In the genomic region with DNA sequence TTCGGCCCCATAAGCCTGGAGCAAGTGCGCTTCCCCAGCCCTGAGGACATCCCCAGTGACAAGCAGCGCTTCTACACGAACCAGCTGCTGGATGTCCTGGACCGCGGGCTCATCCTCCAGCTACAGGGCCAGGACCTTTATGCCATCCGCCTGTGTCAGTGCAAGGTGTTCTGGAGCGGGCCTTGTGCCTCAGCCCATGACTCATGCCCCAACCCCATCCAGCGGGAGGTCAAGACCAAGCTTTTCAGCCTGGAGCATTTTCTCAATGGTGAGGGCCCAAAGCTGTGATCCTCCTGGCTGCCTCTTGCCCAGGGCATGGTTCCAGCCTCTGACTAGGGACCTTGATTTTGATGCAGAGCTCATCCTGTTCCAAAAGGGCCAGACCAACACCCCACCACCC, we compare ENCODE assay signal across 1 cellular context.
A peak's percentile ranks its signal among the peaks of the same experiment; 100 is the strongest.
TF ChIP-seq lines count a peak whose summit lies in the region.

No MANE protein-coding gene starts in this region.

TF ChIP-seq in K562, 482 proteins besides CTCF, POLR2A, EP300 and RAD21:
- TF ChIP-seq CREBBP (IDR thresholded peaks at IDR 0.05; ENCODE audit: low read depth, low read length) (no peak), JUN (IDR thresholded peaks at IDR 0.05; ENCODE audit: borderline replicate concordance, low read depth, low read length) (no peak), JUN (CRISPR knock-in tag; IDR thresholded peaks at IDR 0.05; ENCODE audit: borderline replicate concordance) (no peak), NFE2L1 (tag; IDR thresholded peaks at IDR 0.05; ENCODE audit: borderline replicate concordance, low read depth) (no peak), RBM22 (IDR thresholded peaks at IDR 0.05; ENCODE audit: low read depth, low read length, poor library complexity, severe bottlenecking) (peak; percentile 57), NEUROD1 (IDR thresholded peaks at IDR 0.05; ENCODE audit: borderline replicate concordance, low read depth, low read length, partially characterized antibody) (no peak), MYNN (IDR thresholded peaks at IDR 0.05) (0 out of 2 replicates have a peak, but pooled peaks have one; percentile 31), MYNN (CRISPR knock-in tag; IDR thresholded peaks at IDR 0.05) (no peak), FIP1L1 (IDR thresholded peaks at IDR 0.05; ENCODE audit: low read depth, low read length, poor library complexity, severe bottlenecking) (peak; percentile 5), NCOA4 (IDR thresholded peaks at IDR 0.05; ENCODE audit: partially characterized antibody) (no peak), POLR2G (IDR thresholded peaks at IDR 0.05; ENCODE audit: low read depth, low read length) (peak; percentile 37)
- TF ChIP-seq, protein P1, sequence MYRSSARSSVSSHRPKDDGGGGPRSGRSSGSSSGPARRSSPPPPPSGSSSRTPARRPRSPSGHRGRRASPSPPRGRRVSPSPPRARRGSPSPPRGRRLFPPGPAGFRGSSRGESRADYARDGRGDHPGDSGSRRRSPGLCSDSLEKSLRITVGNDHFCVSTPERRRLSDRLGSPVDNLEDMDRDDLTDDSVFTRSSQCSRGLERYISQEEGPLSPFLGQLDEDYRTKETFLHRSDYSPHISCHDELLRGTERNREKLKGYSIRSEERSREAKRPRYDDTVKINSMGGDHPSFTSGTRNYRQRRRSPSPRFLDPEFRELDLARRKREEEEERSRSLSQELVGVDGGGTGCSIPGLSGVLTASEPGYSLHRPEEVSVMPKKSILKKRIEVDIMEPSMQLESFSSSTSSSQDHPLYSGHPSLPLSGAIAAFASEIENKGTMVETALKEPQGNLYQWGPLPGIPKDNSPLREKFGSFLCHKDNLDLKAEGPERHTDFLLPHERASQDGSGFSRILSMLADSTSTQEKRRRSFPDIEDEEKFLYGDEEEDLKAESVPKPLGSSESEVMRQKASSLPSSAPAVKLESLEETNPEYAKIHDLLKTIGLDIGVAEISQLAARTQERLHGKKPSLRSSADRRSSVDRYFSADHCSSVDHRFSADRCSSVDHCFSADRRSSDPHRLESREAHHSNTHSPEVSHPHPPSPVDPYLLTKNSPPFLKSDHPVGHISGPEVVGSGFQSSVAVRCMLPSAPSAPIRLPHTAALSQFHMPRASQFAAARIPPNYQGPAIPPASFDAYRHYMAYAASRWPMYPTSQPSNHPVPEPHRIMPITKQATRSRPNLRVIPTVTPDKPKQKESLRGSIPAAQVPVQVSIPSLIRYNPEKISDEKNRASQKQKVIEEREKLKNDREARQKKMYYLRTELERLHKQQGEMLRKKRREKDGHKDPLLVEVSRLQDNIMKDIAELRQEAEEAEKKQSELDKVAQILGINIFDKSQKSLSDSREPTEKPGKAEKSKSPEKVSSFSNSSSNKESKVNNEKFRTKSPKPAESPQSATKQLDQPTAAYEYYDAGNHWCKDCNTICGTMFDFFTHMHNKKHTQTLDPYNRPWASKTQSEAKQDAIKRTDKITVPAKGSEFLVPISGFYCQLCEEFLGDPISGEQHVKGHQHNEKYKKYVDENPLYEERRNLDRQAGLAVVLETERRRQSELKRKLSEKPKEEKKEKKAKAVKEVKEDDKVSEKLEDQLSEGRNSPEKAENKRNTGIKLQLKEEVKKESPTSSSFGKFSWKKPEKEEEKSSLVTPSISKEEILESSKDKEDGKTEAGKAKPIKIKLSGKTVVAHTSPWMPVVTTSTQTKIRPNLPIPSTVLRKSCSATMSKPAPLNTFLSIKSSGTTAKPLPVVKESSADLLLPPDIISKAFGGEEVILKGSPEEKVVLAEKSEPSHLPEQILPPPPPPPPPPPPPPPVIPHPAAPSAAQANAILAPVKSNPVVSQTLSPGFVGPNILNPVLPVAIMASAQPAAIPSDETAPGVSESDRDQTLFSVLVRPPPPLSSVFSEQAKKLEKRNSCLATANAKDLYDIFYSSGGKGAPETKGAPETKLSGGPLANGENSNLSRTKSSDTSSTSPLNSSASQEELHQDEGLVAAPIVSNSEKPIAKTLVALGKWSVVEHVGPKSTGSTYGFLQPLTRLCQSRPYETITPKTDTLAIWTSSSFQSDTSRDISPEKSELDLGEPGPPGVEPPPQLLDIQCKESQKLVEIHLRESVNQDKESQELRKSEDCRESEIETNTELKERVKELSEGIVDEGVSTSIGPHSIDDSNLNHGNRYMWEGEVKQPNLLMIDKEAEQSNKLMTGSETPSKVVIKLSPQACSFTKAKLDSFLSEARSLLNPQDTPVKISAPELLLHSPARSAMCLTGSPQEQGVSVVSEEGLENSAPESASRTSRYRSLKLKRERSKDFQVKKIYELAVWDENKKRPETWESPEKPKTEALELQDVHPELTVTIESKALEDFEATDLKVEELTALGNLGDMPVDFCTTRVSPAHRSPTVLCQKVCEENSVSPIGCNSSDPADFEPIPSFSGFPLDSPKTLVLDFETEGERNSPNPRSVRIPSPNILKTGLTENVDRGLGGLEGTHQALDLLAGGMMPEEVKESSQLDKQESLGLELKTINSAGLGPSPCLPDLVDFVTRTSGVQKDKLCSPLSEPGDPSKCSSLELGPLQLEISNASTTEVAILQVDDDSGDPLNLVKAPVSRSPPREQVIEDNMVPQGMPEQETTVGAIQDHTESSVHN (IDR thresholded peaks at IDR 0.05; ENCODE audit: borderline replicate concordance in 1 of 2, low read depth in 1 of 2), result no peak
- TF ChIP-seq, protein P2, sequence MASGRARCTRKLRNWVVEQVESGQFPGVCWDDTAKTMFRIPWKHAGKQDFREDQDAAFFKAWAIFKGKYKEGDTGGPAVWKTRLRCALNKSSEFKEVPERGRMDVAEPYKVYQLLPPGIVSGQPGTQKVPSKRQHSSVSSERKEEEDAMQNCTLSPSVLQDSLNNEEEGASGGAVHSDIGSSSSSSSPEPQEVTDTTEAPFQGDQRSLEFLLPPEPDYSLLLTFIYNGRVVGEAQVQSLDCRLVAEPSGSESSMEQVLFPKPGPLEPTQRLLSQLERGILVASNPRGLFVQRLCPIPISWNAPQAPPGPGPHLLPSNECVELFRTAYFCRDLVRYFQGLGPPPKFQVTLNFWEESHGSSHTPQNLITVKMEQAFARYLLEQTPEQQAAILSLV (tag; IDR thresholded peaks at IDR 0.05), result no peak
- TF ChIP-seq, protein P3, sequence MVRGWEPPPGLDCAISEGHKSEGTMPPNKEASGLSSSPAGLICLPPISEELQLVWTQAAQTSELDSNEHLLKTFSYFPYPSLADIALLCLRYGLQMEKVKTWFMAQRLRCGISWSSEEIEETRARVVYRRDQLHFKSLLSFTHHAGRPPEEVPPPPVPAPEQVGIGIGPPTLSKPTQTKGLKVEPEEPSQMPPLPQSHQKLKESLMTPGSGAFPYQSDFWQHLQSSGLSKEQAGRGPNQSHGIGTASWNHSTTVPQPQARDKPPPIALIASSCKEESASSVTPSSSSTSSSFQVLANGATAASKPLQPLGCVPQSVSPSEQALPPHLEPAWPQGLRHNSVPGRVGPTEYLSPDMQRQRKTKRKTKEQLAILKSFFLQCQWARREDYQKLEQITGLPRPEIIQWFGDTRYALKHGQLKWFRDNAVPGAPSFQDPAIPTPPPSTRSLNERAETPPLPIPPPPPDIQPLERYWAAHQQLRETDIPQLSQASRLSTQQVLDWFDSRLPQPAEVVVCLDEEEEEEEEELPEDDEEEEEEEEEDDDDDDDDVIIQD (CRISPR knock-in tag; IDR thresholded peaks at IDR 0.05), result no peak
- TF ChIP-seq, protein P4, sequence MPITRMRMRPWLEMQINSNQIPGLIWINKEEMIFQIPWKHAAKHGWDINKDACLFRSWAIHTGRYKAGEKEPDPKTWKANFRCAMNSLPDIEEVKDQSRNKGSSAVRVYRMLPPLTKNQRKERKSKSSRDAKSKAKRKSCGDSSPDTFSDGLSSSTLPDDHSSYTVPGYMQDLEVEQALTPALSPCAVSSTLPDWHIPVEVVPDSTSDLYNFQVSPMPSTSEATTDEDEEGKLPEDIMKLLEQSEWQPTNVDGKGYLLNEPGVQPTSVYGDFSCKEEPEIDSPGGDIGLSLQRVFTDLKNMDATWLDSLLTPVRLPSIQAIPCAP (CRISPR knock-in tag; IDR thresholded peaks at IDR 0.05; ENCODE audit: borderline replicate concordance), result no peak
